In the genomic region with DNA sequence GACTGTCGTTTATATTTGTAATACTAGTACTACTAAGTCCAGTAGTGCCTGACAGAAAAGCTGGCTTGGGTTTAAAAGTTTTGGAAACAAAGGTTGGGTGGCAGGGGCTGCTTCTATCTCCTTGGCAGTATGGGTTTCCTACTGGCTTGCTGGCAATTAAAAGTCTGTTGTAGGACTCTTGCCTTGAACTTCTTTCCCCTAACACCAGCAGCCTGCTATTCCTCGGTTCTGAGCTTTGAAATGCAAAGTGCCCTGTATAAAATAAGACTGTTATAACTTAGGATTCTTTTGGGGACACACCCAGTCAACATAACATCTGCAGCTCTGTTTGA, we compare ENCODE assay signal across 8 cellular contexts. TPM values are rescaled to one million over a fixed set of nuclear protein-coding genes. Genes with fewer than 3 reads are reported as not detected.
DNase-seq lines count a peak whose midpoint lies in the region; ATAC-seq and TF ChIP-seq lines count a peak whose summit lies in the region.

No MANE protein-coding gene starts in this region.

- H3K9ac ChIP-seq in parathyroid adenoma = peak overlapping the region; percentile 19

- H2AFZ ChIP-seq in PC-9 = no peak overlapping the region
- peak overlapping the region; percentile 80 for H2AFZ ChIP-seq in parathyroid adenoma

- H3K9me2 ChIP-seq in PC-9 (ENCODE audit: insufficient read depth) = no peaks in the 10 kb centered on the region

- DNase-seq in EH (ENCODE audit: low read depth) (peak; percentile 12), PC-9 (no peak), epithelial cell of esophagus (ENCODE audit: low read depth) (no peak), T-helper 9 cell (no peak), OCI-M2 (lab: John Stamatoyannopoulos, UW; ENCODE audit: unreplicated experiment) (no peak)
- no peak for DNase-seq in stimulated activated CD4-positive, alpha-beta T cell treated with anti-CD3 and anti-CD28 coated beads, Interleukin-4, amount 100 ng/mL, for 4 hours

- H3F3A ChIP-seq in PC-9 (ENCODE audit: insufficient read depth, low read depth) = peaks cover 23% of the 10 kb centered on the region

- no peaks in the 10 kb centered on the region for H4K20me1 ChIP-seq in PC-9 (ENCODE audit: insufficient read depth)

- H3K4me2 ChIP-seq in PC-9 (peak overlapping the region; percentile 83), parathyroid adenoma (ENCODE audit: low read length) (peak overlapping the region; percentile 76)

- intact Hi-C loops in PC-9 (cut with micrococcal nuclease; ENCODE audit: unreplicated experiment) = no loop called here

- H3K27me3 ChIP-seq in PC-9 (ENCODE audit: insufficient read depth, low read depth) (no peaks in the 10 kb centered on the region), parathyroid adenoma (ENCODE audit: control insufficient read depth, insufficient read depth, low read length) (no peaks in the 10 kb centered on the region)

- H3K4me3 ChIP-seq in PC-9 = peak overlapping the region; percentile 65
- H3K4me3 ChIP-seq in epithelial cell of esophagus (ENCODE audit: low read length) = peak overlapping the region; percentile 56
- peak overlapping the region; percentile 70 for H3K4me3 ChIP-seq in parathyroid adenoma (ENCODE audit: low read depth, low read length)

- TF ChIP-seq CTCF in PC-9 (conservative IDR thresholded peaks at IDR 0.05) = no peak
- no peak for TF ChIP-seq CTCF in epithelial cell of esophagus (IDR thresholded peaks at IDR 0.05; ENCODE audit: insufficient read depth, low read depth, low read length, missing control alignments)
- TF ChIP-seq CTCF in parathyroid adenoma (IDR thresholded peaks at IDR 0.05) = no peak

- H3K36me3 ChIP-seq in PC-9 (ENCODE audit: low read depth) (peaks cover 6% of the 10 kb centered on the region; the same call in 1 of the 2 replicates), parathyroid adenoma (ENCODE audit: control insufficient read depth, insufficient read depth, low read length) (no peaks in the 10 kb centered on the region)

- H3K79me2 ChIP-seq in PC-9 (ENCODE audit: low read depth) (peaks cover 56% of the 10 kb centered on the region), parathyroid adenoma (peaks cover 22% of the 10 kb centered on the region)

- BruUV-seq in PC-9 (replicated peaks; lab: Mats Ljungman, UMichigan) = no TSS peak

- H3K9me3 ChIP-seq in PC-9 (ENCODE audit: insufficient read depth, low read depth) = no peaks in the 10 kb centered on the region
- no peaks in the 10 kb centered on the region for H3K9me3 ChIP-seq in parathyroid adenoma (ENCODE audit: control insufficient read depth, low read length)

- H3K27ac ChIP-seq in PC-9 (peak overlapping the region; percentile 51; the same call in 1 of the 2 replicates), parathyroid adenoma (peak overlapping the region; percentile 54)

- ATAC-seq in HG02840 (IDR thresholded peaks at IDR 0.05; ENCODE audit: low FRiP score, unreplicated experiment) = no peak

- H3K4me1 ChIP-seq in PC-9 (replicated peaks; ENCODE audit: insufficient read depth) = peaks cover 53% of the 10 kb centered on the region
- peaks cover 9% of the 10 kb centered on the region for H3K4me1 ChIP-seq in parathyroid adenoma

- POLR2A ChIA-PET in PC-9 (lab: Charles Lee; ENCODE audit: unreplicated experiment) = interaction anchor here (0.6 kb wide), 1 partner anchor 158 kb away, joined by 8 read pairs; no protein-coding TSS in a partner anchor

- CTCF ChIA-PET in PC-9 (lab: Charles Lee) = interaction anchor here (0.6 kb wide), 2 partner anchors 499 to 1341 kb away, joined by 3 to 4 read pairs; no protein-coding TSS in a partner anchor

RNA-seq across cellular contexts. Expression of a gene that starts 1.3 kb away (rescaled TPM):
- total RNA-seq in PC-9 (2021) = 30.8 and 36.5 TPM in 2 replicates

RNA-seq across cellular contexts. Expression of a gene that starts 18.7 kb away (rescaled TPM):
- not detected in 2 replicates for total RNA-seq in PC-9 (2021)
